In genomic region chr13:50079278-50080157, GRCh38 we compare ENCODE assay signal across 8 cellular contexts.
DNase-seq lines count a peak whose midpoint lies in the region; ATAC-seq and TF ChIP-seq lines count a peak whose summit lies in the region.

No MANE protein-coding gene starts in this region.

- no peaks in the 10 kb centered on the region for H3K9me3 Mint-ChIP-seq in endothelial cell (ENCODE audit: unreplicated experiment)

- 40% methylated on average over 17 of the region's 17 CpGs for WGBS in prostate gland

- H3K4me1 ChIP-seq in NT2/D1 (ENCODE audit: insufficient read depth, insufficient read length) = no peaks in the 10 kb centered on the region
- no peaks in the 10 kb centered on the region for H3K4me1 ChIP-seq in prostate gland (replicated peaks)

- no peaks in the 10 kb centered on the region for H3K36me3 Mint-ChIP-seq in endothelial cell (ENCODE audit: low read depth, unreplicated experiment)

- ATAC-seq in sciatic nerve (no peak), HG03342 (IDR thresholded peaks at IDR 0.05; ENCODE audit: unreplicated experiment) (no peak), GM21381 (IDR thresholded peaks at IDR 0.05; ENCODE audit: unreplicated experiment) (no peak)

- H3K27ac ChIP-seq in prostate gland = peak overlapping the region; percentile 91 to 92

- H3K27me3 ChIP-seq in NT2/D1 (ENCODE audit: insufficient read depth, insufficient read length) = no peaks in the 10 kb centered on the region
- no peaks in the 10 kb centered on the region for H3K27me3 ChIP-seq in prostate gland (replicated peaks; ENCODE audit: insufficient read depth)

- H3K4me1 Mint-ChIP-seq in endothelial cell (ENCODE audit: unreplicated experiment) = peaks cover 12% of the 10 kb centered on the region

- H3K4me3 ChIP-seq in GM12864 (ENCODE audit: low read depth, low read length) (peak overlapping the region; percentile 83), NT2/D1 (ENCODE audit: insufficient read length, low read depth) (peak overlapping the region; percentile 56), prostate gland (peak overlapping the region; percentile 65 to 75)

- no peak for TF ChIP-seq POLR2A in prostate gland (IDR thresholded peaks at IDR 0.05)

- TF ChIP-seq CTCF in GM12864 (IDR thresholded peaks at IDR 0.05; ENCODE audit: low read depth, low read length, missing control alignments) (no peak), endothelial cell (IDR thresholded peaks at IDR 0.05; ENCODE audit: unreplicated experiment) (no peak), prostate gland (IDR thresholded peaks at IDR 0.05) (no peak)

- H3K9me3 ChIP-seq in NT2/D1 (ENCODE audit: insufficient read depth, low read length) = no peaks in the 10 kb centered on the region
- no peaks in the 10 kb centered on the region for H3K9me3 ChIP-seq in prostate gland

- intact Hi-C loops in prostate gland (cut with DNase I) = loop anchor here (2.0 to 5.0 kb wide), 3 partner anchors 43 to 448 kb away; partner anchors contain the start of gene TRIM13
- intact Hi-C loops in sciatic nerve (cut with DNase I) = no loop called here

- no peak for DNase-seq in GM12864 (ENCODE audit: low read depth)
- DNase-seq in NT2/D1 (ENCODE audit: low read depth, low spot score) = no peak
- DNase-seq in endothelial cell (ENCODE audit: low spot score) = no peak
- no peak for DNase-seq in prostate gland (ENCODE audit: low spot score)
- no peak for DNase-seq in sciatic nerve (ENCODE audit: low spot score)
- no peak for DNase-seq in 8988T

- peaks cover 9% of the 10 kb centered on the region for H3K27me3 Mint-ChIP-seq in endothelial cell (ENCODE audit: unreplicated experiment)

- peak overlapping the region; percentile 90 for H3K27ac Mint-ChIP-seq in endothelial cell (ENCODE audit: unreplicated experiment)

- H3K36me3 ChIP-seq in NT2/D1 (ENCODE audit: insufficient read depth, insufficient read length, low read length) = no peaks in the 10 kb centered on the region
- H3K36me3 ChIP-seq in prostate gland = no peaks in the 10 kb centered on the region

- peak overlapping the region; percentile 100 for H3K4me3 Mint-ChIP-seq in endothelial cell (ENCODE audit: unreplicated experiment)

- no peak overlapping the region for H3K9ac ChIP-seq in NT2/D1 (ENCODE audit: insufficient read length, low read depth)
